15 cellular contexts compared by ENCODE assay signal in the genomic region with DNA sequence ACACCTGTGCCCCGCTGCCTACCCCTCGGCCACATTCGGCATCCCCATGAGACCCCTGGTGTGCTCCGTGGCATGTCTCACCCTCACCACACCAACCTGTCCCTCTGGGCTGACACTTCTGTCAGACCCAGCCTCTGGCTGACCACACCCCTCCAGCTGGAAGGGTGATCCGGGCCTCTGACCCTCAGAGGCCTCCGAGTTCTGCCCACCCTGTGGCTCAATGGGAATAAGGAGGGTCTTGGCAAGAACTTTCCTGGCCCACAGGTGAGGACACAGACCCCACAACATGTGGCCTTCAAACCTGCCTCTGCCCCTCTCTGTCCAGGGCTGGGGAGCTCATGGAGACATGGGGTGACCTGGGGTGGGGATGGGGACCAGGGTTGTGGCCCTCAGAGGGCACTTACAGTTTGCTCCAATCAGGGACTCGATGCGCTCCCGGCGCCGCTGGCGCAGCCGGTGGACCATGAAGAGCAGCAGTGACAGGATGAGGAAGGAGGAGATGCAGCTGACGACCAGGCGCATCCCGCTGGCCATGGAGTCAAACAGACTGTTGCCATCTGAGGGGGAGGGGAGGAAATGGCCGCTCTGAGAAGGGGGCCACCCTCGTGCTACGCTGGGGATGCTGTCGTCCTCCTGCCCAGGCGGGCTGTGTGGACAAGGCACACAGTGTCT.
A peak's percentile ranks its signal among the peaks of the same experiment; 100 is the strongest.
DNase-seq lines count a peak whose midpoint lies in the region; ATAC-seq and TF ChIP-seq lines count a peak whose summit lies in the region.
"Had no signal": no experiment of that assay in that cellular context is flagged by ENCODE, and none has a peak within 500 bp of the region (broad histone marks: within the 10 kb centered on the region; RNA-seq: fewer than 3 reads in every experiment).

No MANE protein-coding gene starts in this region.

- ATAC-seq in WTC11 = no peak
- no peak for ATAC-seq in HG03095 (IDR thresholded peaks at IDR 0.05; ENCODE audit: unreplicated experiment)
- ATAC-seq: Panc1 had no signal

- H3K4me3 Mint-ChIP-seq in CD14-positive monocyte (no peak overlapping the region), WTC11 (no peak overlapping the region)
- H3K4me3 Mint-ChIP-seq: IgD-negative memory B cell had no signal

- H3K9ac ChIP-seq in BLaER1 = no peak overlapping the region

- H3K27ac Mint-ChIP-seq in CD14-positive monocyte (no peak overlapping the region), WTC11 (no peak overlapping the region)

- H4K20me1 ChIP-seq in BLaER1 (peaks cover 80% of the 10 kb centered on the region), osteoblast (ENCODE audit: insufficient read depth, low read length) (peaks cover 15% of the 10 kb centered on the region)

- peaks cover 93% of the 10 kb centered on the region for H3K36me3 ChIP-seq in BLaER1
- H3K36me3 ChIP-seq in osteoblast (ENCODE audit: insufficient read depth, low read length) = peaks cover 36% of the 10 kb centered on the region

- POLR2A ChIA-PET in WTC11 (lab: Charles Lee) = no interaction called here

- H3K9me3 Mint-ChIP-seq in CD14-positive monocyte (no peaks in the 10 kb centered on the region), WTC11 (no peaks in the 10 kb centered on the region)
- H3K9me3 Mint-ChIP-seq: IgD-negative memory B cell had no signal

- H3K36me3 Mint-ChIP-seq in CD14-positive monocyte (peaks cover 90 to 96% of the 10 kb centered on the region in 2 donors), WTC11 (peaks cover 29% of the 10 kb centered on the region)

- TF ChIP-seq CTCF in CD14-positive monocyte (IDR thresholded peaks at IDR 0.05) (no peak), osteoblast (IDR thresholded peaks at IDR 0.05; ENCODE audit: extremely low read depth, low read depth, low read length) (no peak), WTC11 (IDR thresholded peaks at IDR 0.05) (no peak)

- H3K4me2 ChIP-seq in BLaER1 (peak overlapping the region; percentile 78), osteoblast (ENCODE audit: insufficient read depth, low read length) (no peak overlapping the region)

- no peaks in the 10 kb centered on the region for H3K79me2 ChIP-seq in osteoblast (ENCODE audit: insufficient read depth, low read length)

- H3K9me3 ChIP-seq in BLaER1 (no peaks in the 10 kb centered on the region), osteoblast (ENCODE audit: low read depth, low read length) (no peaks in the 10 kb centered on the region)
- H3K9me3 ChIP-seq: BE2C had no signal

- H3K4me3 ChIP-seq in BLaER1 (no peak overlapping the region), osteoblast (ENCODE audit: insufficient read depth, low read length) (no peak overlapping the region)

- DNase-seq in CD14-positive monocyte (ENCODE audit: low spot score) = peak; percentile 35
- DNase-seq in islet precursor cell = peak; percentile 36
- DNase-seq in osteoblast (ENCODE audit: insufficient read length, low spot score, missing footprints) = peak; percentile 77
- DNase-seq in AML-193 (lab: John Stamatoyannopoulos, UW) = no peak
- no peak for DNase-seq in WTC11 (ENCODE audit: low spot score)
- DNase-seq: BE2C, DMS 273 treated with DMSO at 0.1 percent for 48 hours, NCI-H1417, NCI-H2029 treated with DMSO at 0.1 percent for 48 hours, NCI-H510A treated with DMSO at 0.1 percent for 48 hours, SHP77 treated with DMSO at 0.1 percent for 48 hours had no signal

- H3K4me1 ChIP-seq in BLaER1 (peaks cover 29% of the 10 kb centered on the region), osteoblast (ENCODE audit: insufficient read depth, low read length) (peaks cover 5% of the 10 kb centered on the region)
- H3K4me1 ChIP-seq: BE2C had no signal

- H3K27me3 ChIP-seq in BLaER1 (no peaks in the 10 kb centered on the region), osteoblast (ENCODE audit: insufficient read depth, low read length) (no peaks in the 10 kb centered on the region)
- H3K27me3 ChIP-seq: BE2C had no signal

- intact Hi-C loops in CD14-positive monocyte (cut with micrococcal nuclease) = no loop called here

- H3K27me3 Mint-ChIP-seq in CD14-positive monocyte (ENCODE audit: low read depth in 3 of 3) = no peaks in the 10 kb centered on the region
- no peaks in the 10 kb centered on the region for H3K27me3 Mint-ChIP-seq in WTC11 (ENCODE audit: low read depth)
- H3K27me3 Mint-ChIP-seq: IgD-negative memory B cell had no signal

- H3K27ac ChIP-seq in BLaER1 (0 out of 2 replicates have a peak overlapping the region, but pooled peaks have one; percentile 8), osteoblast (ENCODE audit: low read depth, low read length) (no peak overlapping the region)

- no peak overlapping the region for H2AFZ ChIP-seq in osteoblast (ENCODE audit: low read length)

- H3K4me1 Mint-ChIP-seq in CD14-positive monocyte (no peaks in the 10 kb centered on the region), WTC11 (no peaks in the 10 kb centered on the region)
- H3K4me1 Mint-ChIP-seq: IgD-negative memory B cell had no signal

- CTCF ChIA-PET in WTC11 (lab: Charles Lee) = no interaction called here

TF ChIP-seq in WTC11, 78 proteins besides CTCF, POLR2A, EP300 and RAD21:
- no peak for TF ChIP-seq SMAD3 (CRISPR knock-in tag; IDR thresholded peaks at IDR 0.05; ENCODE audit: borderline replicate concordance)
- TF ChIP-seq RORB (CRISPR knock-in tag; IDR thresholded peaks at IDR 0.05) = no peak
- TF ChIP-seq JUN (CRISPR knock-in tag; IDR thresholded peaks at IDR 0.05) = no peak
- TF ChIP-seq E2F5 (CRISPR knock-in tag; IDR thresholded peaks at IDR 0.05) = no peak
- TF ChIP-seq CREB1 (CRISPR knock-in tag; IDR thresholded peaks at IDR 0.05) = no peak
- no peak for TF ChIP-seq TEAD4 (CRISPR knock-in tag; IDR thresholded peaks at IDR 0.05)
- no peak for TF ChIP-seq MYBL2 (CRISPR knock-in tag; IDR thresholded peaks at IDR 0.05)
- TF ChIP-seq USF2 (CRISPR knock-in tag; IDR thresholded peaks at IDR 0.05) = no peak
- TF ChIP-seq ZNF425 (CRISPR knock-in tag; conservative IDR thresholded peaks at IDR 0.05) = no peak
- TF ChIP-seq, protein P1, sequence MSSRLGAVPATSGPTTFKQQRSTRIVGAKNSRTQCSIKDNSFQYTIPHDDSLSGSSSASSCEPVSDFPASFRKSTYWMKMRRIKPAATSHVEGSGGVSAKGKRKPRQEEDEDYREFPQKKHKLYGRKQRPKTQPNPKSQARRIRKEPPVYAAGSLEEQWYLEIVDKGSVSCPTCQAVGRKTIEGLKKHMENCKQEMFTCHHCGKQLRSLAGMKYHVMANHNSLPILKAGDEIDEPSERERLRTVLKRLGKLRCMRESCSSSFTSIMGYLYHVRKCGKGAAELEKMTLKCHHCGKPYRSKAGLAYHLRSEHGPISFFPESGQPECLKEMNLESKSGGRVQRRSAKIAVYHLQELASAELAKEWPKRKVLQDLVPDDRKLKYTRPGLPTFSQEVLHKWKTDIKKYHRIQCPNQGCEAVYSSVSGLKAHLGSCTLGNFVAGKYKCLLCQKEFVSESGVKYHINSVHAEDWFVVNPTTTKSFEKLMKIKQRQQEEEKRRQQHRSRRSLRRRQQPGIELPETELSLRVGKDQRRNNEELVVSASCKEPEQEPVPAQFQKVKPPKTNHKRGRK (CRISPR knock-in tag; IDR thresholded peaks at IDR 0.05; ENCODE audit: borderline replicate concordance) = no peak
- TF ChIP-seq ESRRA (CRISPR knock-in tag; IDR thresholded peaks at IDR 0.05; ENCODE audit: borderline replicate concordance) = no peak
- no peak for TF ChIP-seq IRF2 (CRISPR knock-in tag; IDR thresholded peaks at IDR 0.05; ENCODE audit: borderline replicate concordance, low read depth)
- TF ChIP-seq CREM (CRISPR knock-in tag; IDR thresholded peaks at IDR 0.05) = no peak
- TF ChIP-seq PRRX2 (CRISPR knock-in tag; IDR thresholded peaks at IDR 0.05) = no peak

Comparison
In these comparisons a context has a peak if more than half of its experiments do, and no peak if none do; other contexts are left out.
1. DNase-seq: peak in CD14-positive monocyte (single experiment), islet precursor cell (single experiment) and osteoblast (single experiment); none in AML-193 (0 of 2) and WTC11 (single experiment).